1 cellular context compared by ENCODE assay signal in the genomic region with DNA sequence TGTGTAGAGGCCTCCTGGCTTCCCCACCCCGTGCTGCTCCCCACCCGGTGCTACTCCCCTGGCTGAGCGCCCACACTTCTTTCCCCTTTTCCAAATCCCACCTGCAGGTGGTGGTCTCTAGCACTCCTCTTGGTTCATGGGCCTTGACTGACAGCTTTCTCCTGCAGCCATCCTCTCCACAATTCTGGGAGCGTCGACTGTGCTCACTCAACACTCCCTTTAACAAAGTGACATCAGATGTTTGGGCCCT.
TF ChIP-seq lines count a peak whose summit lies in the region.

No MANE protein-coding gene starts in this region.

TF ChIP-seq in H1, 55 proteins besides CTCF, POLR2A, EP300 and RAD21 (continued from another document):
- TF ChIP-seq, protein P1, sequence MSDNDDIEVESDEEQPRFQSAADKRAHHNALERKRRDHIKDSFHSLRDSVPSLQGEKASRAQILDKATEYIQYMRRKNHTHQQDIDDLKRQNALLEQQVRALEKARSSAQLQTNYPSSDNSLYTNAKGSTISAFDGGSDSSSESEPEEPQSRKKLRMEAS (IDR thresholded peaks at IDR 0.05) = no peak
- TF ChIP-seq USF2 (IDR thresholded peaks at IDR 0.05; ENCODE audit: low read length) (no peak), JUN (IDR thresholded peaks at IDR 0.05; ENCODE audit: low read depth, low read length) (no peak), SP4 (IDR thresholded peaks at IDR 0.05; ENCODE audit: low read length) (no peak), BCL11A (IDR thresholded peaks at IDR 0.05; ENCODE audit: low read depth in 2 of 2, low read length in 2 of 2) (no peak), NANOG (IDR thresholded peaks at IDR 0.05; ENCODE audit: insufficient read depth, low read depth, low read length, poor library complexity, severe bottlenecking) (no peak), RFX5 (IDR thresholded peaks at IDR 0.05; ENCODE audit: borderline replicate concordance, low read depth, low read length) (no peak), CREB1 (IDR thresholded peaks at IDR 0.05) (no peak), YY1 (IDR thresholded peaks at IDR 0.05; ENCODE audit: low read depth, low read length) (no peak), CBX5 (IDR thresholded peaks at IDR 0.05; ENCODE audit: low read depth, low read length) (no peak), BACH1 (IDR thresholded peaks at IDR 0.05; ENCODE audit: low read length) (no peak), TAF1 (IDR thresholded peaks at IDR 0.05; ENCODE audit: low read depth, low read length) (no peak), HDAC6 (IDR thresholded peaks at IDR 0.05; ENCODE audit: low read depth, low read length) (no peak), GABPA (IDR thresholded peaks at IDR 0.05; ENCODE audit: borderline replicate concordance, insufficient read depth, low read length) (no peak)
- TF ChIP-seq, protein P2, sequence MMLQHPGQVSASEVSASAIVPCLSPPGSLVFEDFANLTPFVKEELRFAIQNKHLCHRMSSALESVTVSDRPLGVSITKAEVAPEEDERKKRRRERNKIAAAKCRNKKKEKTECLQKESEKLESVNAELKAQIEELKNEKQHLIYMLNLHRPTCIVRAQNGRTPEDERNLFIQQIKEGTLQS (IDR thresholded peaks at IDR 0.05; ENCODE audit: insufficient read depth, low read depth, low read length) = no peak
